In the genomic region with DNA sequence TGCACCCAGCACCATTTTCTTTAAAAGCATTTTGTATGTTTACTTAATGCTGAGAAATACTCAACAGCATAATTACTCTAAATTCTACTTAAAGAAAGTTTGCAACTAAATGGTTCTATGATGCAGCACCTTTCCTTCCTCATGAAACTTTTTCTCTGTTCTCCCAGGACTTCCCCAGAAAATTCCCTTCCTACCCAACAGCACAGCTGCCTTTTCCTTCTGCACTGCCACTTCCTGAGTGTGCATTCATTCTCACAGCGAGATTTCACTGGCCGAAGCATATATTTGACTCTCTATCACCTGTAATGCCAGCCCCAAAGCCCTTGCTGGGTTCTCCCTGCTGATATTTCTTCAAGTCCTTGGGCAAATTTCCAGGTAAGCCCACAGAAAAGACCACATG, we compare ENCODE assay signal across 19 cellular contexts. TPM values are rescaled to one million over a fixed set of nuclear protein-coding genes. Genes with fewer than 3 reads are reported as not detected.
"Had no signal": no experiment of that assay in that cellular context is flagged by ENCODE, and none has a peak within 500 bp of the region (broad histone marks: within the 10 kb centered on the region; RNA-seq: fewer than 3 reads in every experiment).

No MANE protein-coding gene starts in this region.

- H3K27me3 Mint-ChIP-seq: activated naive CD8-positive, alpha-beta T cell; activated T-helper 17 cell treated with anti-CD3 and anti-CD28 coated beads, Interleukin-2, amount 50 U/mL, for 72 hours; naive thymus-derived CD8-positive, alpha-beta T cell; stimulated activated naive CD8-positive, alpha-beta T cell treated with anti-CD3 and anti-CD28 coated beads, Interleukin-15, amount 100 ng/mL, for 72 hours had no signal

- H3K27ac ChIP-seq: cardiac muscle cell, left ventricle myocardium inferior, prostate gland, suprapubic skin, tibial nerve, VCaP had no signal

- H3K27ac Mint-ChIP-seq: activated naive CD8-positive, alpha-beta T cell; activated T-helper 17 cell treated with anti-CD3 and anti-CD28 coated beads, Interleukin-2, amount 50 U/mL, for 72 hours; T-helper 2 cell treated with Interferon-gamma antibody and Interleukin-4, amounts not matched to agents 5 μg/mL and 100 μg/mL, for 36 hours had no signal

- ATAC-seq: activated T-helper 17 cell treated with anti-CD3 and anti-CD28 coated beads, Interleukin-2, amount 50 U/mL, for 72 hours; esophagus mucosa; naive thymus-derived CD8-positive, alpha-beta T cell; stimulated activated naive CD8-positive, alpha-beta T cell treated with anti-CD3 and anti-CD28 coated beads, Interleukin-15, amount 100 ng/mL, for 72 hours had no signal

- H3K4me3 ChIP-seq: cardiac muscle cell, left ventricle myocardium inferior, prostate gland, suprapubic skin, tibial nerve had no signal

- H3K27me3 ChIP-seq: cardiac muscle cell, suprapubic skin, tibial nerve had no signal

- DNase-seq: activated CD4-positive, CD25-positive, alpha-beta regulatory T cell treated with anti-CD3 and anti-CD28 coated beads, Interleukin-2, amount 50 U/mL, for 72 hours; activated T-cell treated with anti-CD3 and anti-CD28 coated beads, Interleukin-2, amount 50 U/mL, for 1 hour; amygdala; effector CD4-positive, alpha-beta T cell; foreskin melanocyte; hypothalamus; left ventricle myocardium inferior; naive thymus-derived CD8-positive, alpha-beta T cell; stimulated activated CD4-positive, alpha-beta T cell treated with anti-CD3 and anti-CD28 coated beads, Interleukin-4, amount 100 ng/mL, for 24 hours; stimulated activated naive CD8-positive, alpha-beta T cell treated with anti-CD3 and anti-CD28 coated beads, Interleukin-15, amount 100 ng/mL, for 72 hours had no signal

- H3K9me3 Mint-ChIP-seq: activated T-helper 17 cell treated with anti-CD3 and anti-CD28 coated beads, Interleukin-2, amount 50 U/mL, for 72 hours; naive thymus-derived CD8-positive, alpha-beta T cell; stimulated activated naive CD8-positive, alpha-beta T cell treated with anti-CD3 and anti-CD28 coated beads, Interleukin-15, amount 100 ng/mL, for 72 hours; T-helper 2 cell treated with Interferon-gamma antibody and Interleukin-4, amounts not matched to agents 5 μg/mL and 100 μg/mL, for 36 hours had no signal

- H3K4me1 Mint-ChIP-seq: naive thymus-derived CD8-positive, alpha-beta T cell had no signal

- H3K4me1 ChIP-seq: prostate gland, suprapubic skin had no signal

- H3K4me3 Mint-ChIP-seq: activated naive CD8-positive, alpha-beta T cell; activated T-helper 17 cell treated with anti-CD3 and anti-CD28 coated beads, Interleukin-2, amount 50 U/mL, for 72 hours; naive thymus-derived CD8-positive, alpha-beta T cell; T-helper 2 cell treated with Interferon-gamma antibody and Interleukin-4, amounts not matched to agents 5 μg/mL and 100 μg/mL, for 36 hours had no signal

- H3K9me3 ChIP-seq: left ventricle myocardium inferior, prostate gland, suprapubic skin, tibial nerve had no signal

RNA-seq across cellular contexts. Expression of a gene that starts 41.5 kb away (rescaled TPM):
- total RNA-seq: naive thymus-derived CD8-positive, alpha-beta T cell had no signal
